8 cellular contexts compared by ENCODE assay signal in genomic region chr5:133977161-133977787, GRCh38. TPM values are rescaled to one million over a fixed set of nuclear protein-coding genes. Genes with fewer than 3 reads are reported as not detected.
A peak's percentile ranks its signal among the peaks of the same experiment; 100 is the strongest.
DNase-seq lines count a peak whose midpoint lies in the region; ATAC-seq, FAIRE-seq and TF ChIP-seq lines count a peak whose summit lies in the region.

No MANE protein-coding gene starts in this region.

- H3K9me3 ChIP-seq in GM23248 (ENCODE audit: low read depth) (no peaks in the 10 kb centered on the region), SJCRH30 (replicated peaks) (no peaks in the 10 kb centered on the region), keratinocyte (ENCODE audit: control insufficient read depth, low read depth, low read length) (no peaks in the 10 kb centered on the region)

- H3K9ac ChIP-seq in GM23248 (peak overlapping the region; percentile 71), keratinocyte (ENCODE audit: control insufficient read depth, extremely low read depth, insufficient read depth, low read length) (peak overlapping the region; percentile 16)

- H3K4me1 ChIP-seq in GM23248 (ENCODE audit: insufficient read depth) (peaks cover 21% of the 10 kb centered on the region), SJCRH30 (peaks cover 24% of the 10 kb centered on the region), keratinocyte (ENCODE audit: control insufficient read depth, extremely low read depth, insufficient read depth, low read length) (no peaks in the 10 kb centered on the region)

- DNase-seq in GM06990 (ENCODE audit: extremely low read depth, insufficient read length) (peak; percentile 30), GM23248 (no peak), SJCRH30 (peak; percentile 34 to 64), keratinocyte (ENCODE audit: low read depth, low spot score) (no peak), amygdala (lab: John Stamatoyannopoulos, UW) (no peak), DMS153 treated with DMSO at 0.1 percent for 48 hours (lab: John Stamatoyannopoulos, UW; ENCODE audit: unreplicated experiment) (no peak)

- peaks cover 82% of the 10 kb centered on the region for H3K79me2 ChIP-seq in GM23248 (ENCODE audit: insufficient read depth)
- peaks cover 28% of the 10 kb centered on the region for H3K79me2 ChIP-seq in keratinocyte (ENCODE audit: control insufficient read depth, insufficient read depth, low read length)

- H3K36me3 ChIP-seq in GM06990 (ENCODE audit: control insufficient read depth, insufficient read depth, low read length) (peaks cover 16% of the 10 kb centered on the region), GM23248 (ENCODE audit: low read depth) (peaks cover 61% of the 10 kb centered on the region), SJCRH30 (peaks cover 75% of the 10 kb centered on the region), keratinocyte (ENCODE audit: control insufficient read depth in 2 of 2, extremely low read depth in 1 of 2, insufficient read depth in 2 of 2, low read length in 2 of 2) (peaks cover 39 to 42% of the 10 kb centered on the region in 2 experiments)

- peaks cover 28% of the 10 kb centered on the region for H3F3A ChIP-seq in GM23248 (ENCODE audit: insufficient read depth)

- no peak overlapping the region for H2AFZ ChIP-seq in GM23248
- no peak overlapping the region for H2AFZ ChIP-seq in keratinocyte (ENCODE audit: control insufficient read depth, low read length)

- dilution Hi-C loops in keratinocyte (cut with MboI; ENCODE audit: extremely low pct_ligation_motif_present, low sequenced_read_pairs) = no loop called here

- no peak for ATAC-seq in HG03460 (IDR thresholded peaks at IDR 0.05; ENCODE audit: unreplicated experiment)
- ATAC-seq in HG02973 (IDR thresholded peaks at IDR 0.05; ENCODE audit: unreplicated experiment) = no peak

- H3K27me3 ChIP-seq in GM06990 (replicated peaks; ENCODE audit: control insufficient read depth, insufficient read depth, low read length) = no peaks in the 10 kb centered on the region
- H3K27me3 ChIP-seq in GM23248 (replicated peaks; ENCODE audit: insufficient read depth) = no peaks in the 10 kb centered on the region
- no peaks in the 10 kb centered on the region for H3K27me3 ChIP-seq in SJCRH30
- H3K27me3 ChIP-seq in keratinocyte (ENCODE audit: control insufficient read depth, extremely low read depth, insufficient read depth, low read length) = no peaks in the 10 kb centered on the region

- H3K27ac ChIP-seq in GM23248 (peak overlapping the region; percentile 84), SJCRH30 (peak overlapping the region; percentile 33; the same call in 1 of the 2 replicates), keratinocyte (ENCODE audit: control insufficient read depth, insufficient read depth, low read length) (peak overlapping the region; percentile 54)

- H4K20me1 ChIP-seq in GM23248 (ENCODE audit: insufficient read depth) (peaks cover 3% of the 10 kb centered on the region; the same call in 1 of the 2 replicates), keratinocyte (ENCODE audit: control insufficient read depth, extremely low read depth, insufficient read depth, low read length) (peaks cover 13% of the 10 kb centered on the region)

- no peaks in the 10 kb centered on the region for H3K9me2 ChIP-seq in GM23248 (ENCODE audit: insufficient read depth)

- no peak for FAIRE-seq in keratinocyte (lab: Jason Lieb, UNC)

- no peak for TF ChIP-seq CTCF in GM06990 (IDR thresholded peaks at IDR 0.05; ENCODE audit: insufficient read depth, low read length, poor library complexity, severe bottlenecking)
- TF ChIP-seq CTCF in keratinocyte (optimal IDR thresholded peaks at IDR 0.05 in 1 of 3, IDR thresholded peaks at IDR 0.05 in 1 of 3, conservative IDR thresholded peaks at IDR 0.05 in 1 of 3; ENCODE audit: extremely low read depth in 1 of 3, insufficient read depth in 2 of 3, low read length in 3 of 3) = no peak

- in situ Hi-C loops in GM23248 (cut with MboI) = no loop called here

- H3K9me1 ChIP-seq in keratinocyte (ENCODE audit: control insufficient read depth, extremely low read depth, insufficient read depth, low read length) = no peaks in the 10 kb centered on the region

- H3K4me3 ChIP-seq in GM06990 (replicated peaks; ENCODE audit: low read depth, low read length) = no peak overlapping the region
- no peak overlapping the region for H3K4me3 ChIP-seq in GM23248
- no peak overlapping the region for H3K4me3 ChIP-seq in SJCRH30
- H3K4me3 ChIP-seq in keratinocyte (ENCODE audit: control insufficient read depth in 2 of 3, extremely low read depth in 1 of 3, insufficient read depth in 2 of 3, low read depth in 1 of 3, low read length in 3 of 3) = no peak overlapping the region

- H3K4me2 ChIP-seq in GM23248 (ENCODE audit: unreplicated experiment) (peak overlapping the region; percentile 36), keratinocyte (ENCODE audit: control insufficient read depth, extremely low read depth, insufficient read depth, low read depth, low read length) (no peak overlapping the region)

- WGBS in GM23248 (ENCODE audit: low coverage in 1 of 2, low lambda C conversion rate in 2 of 2, missing lambda C conversion rate in 2 of 2), 2 experiments = 87 to 88% methylated on average over 5 of the region's 5 CpGs

RNA-seq across cellular contexts. Expression of gene C5orf15, which starts 8.8 kb away (rescaled TPM):
- 126 and 128 TPM in 2 replicates for total RNA-seq in GM23248 (2014; rRNA removed; shearing (Covaris generic))
- polyA plus RNA-seq in GM23248 (2016; fragmentation: Nextera tagmentation; extraction: Ambion mirVana) (121 and 122 TPM in 2 replicates), keratinocyte (62.7 to 86.9 TPM (median 72.0 TPM) in 3 replicates)
- 78.3 and 82.3 TPM in 2 replicates for total RNA-seq in SJCRH30 (2014; rRNA removed; shearing (Covaris generic))
- 13.4 TPM for polyA plus RNA-seq in keratinocyte (2011; ENCODE audit: low read depth)
- 31.6 and 45.0 TPM in 2 replicates for polyA plus RNA-seq in keratinocyte (2011; cell fraction: cytosol; rRNA removed)
- 118 and 131 TPM in 2 replicates for polyA plus RNA-seq in keratinocyte (2011; cell fraction: nucleus; rRNA removed)
- polyA plus RNA-seq in keratinocyte (2012; ENCODE audit: low replicate concordance) = 21.7 and 43.0 TPM in 2 replicates
- polyA minus RNA-seq in keratinocyte = 19.2 to 41.8 TPM (median 38.2 TPM) in 3 replicates
- 62.9 TPM for polyA minus RNA-seq in keratinocyte (2011; cell fraction: cytosol; rRNA and poly(A)+ RNA removed)
- 34.4 and 67.2 TPM in 2 replicates for polyA minus RNA-seq in keratinocyte (2011; cell fraction: nucleus; rRNA and poly(A)+ RNA removed)

RNA-seq across cellular contexts. Expression of gene VDAC1, which starts 27.5 kb away (rescaled TPM):
- 329 and 332 TPM in 2 replicates for total RNA-seq in GM23248 (2014; rRNA removed; shearing (Covaris generic))
- polyA plus RNA-seq in GM23248 (2016; fragmentation: Nextera tagmentation; extraction: Ambion mirVana) = 318 and 337 TPM in 2 replicates
- total RNA-seq in SJCRH30 (2014; rRNA removed; shearing (Covaris generic)) = 324 and 340 TPM in 2 replicates
- polyA plus RNA-seq in keratinocyte = 160 to 305 TPM (median 300 TPM) in 3 replicates
- 758 TPM for polyA plus RNA-seq in keratinocyte (2011; ENCODE audit: low read depth)
- 354 and 468 TPM in 2 replicates for polyA plus RNA-seq in keratinocyte (2011; cell fraction: cytosol; rRNA removed)
- polyA plus RNA-seq in keratinocyte (2011; cell fraction: nucleus; rRNA removed) = 165 and 204 TPM in 2 replicates
- 242 and 350 TPM in 2 replicates for polyA plus RNA-seq in keratinocyte (2012; ENCODE audit: low replicate concordance)
- 141 to 265 TPM (median 143 TPM) in 3 replicates for polyA minus RNA-seq in keratinocyte
- 178 TPM for polyA minus RNA-seq in keratinocyte (2011; cell fraction: cytosol; rRNA and poly(A)+ RNA removed)
- polyA minus RNA-seq in keratinocyte (2011; cell fraction: nucleus; rRNA and poly(A)+ RNA removed) = 44.3 and 78.7 TPM in 2 replicates

Comparison
In these comparisons a context has a peak if more than half of its experiments do, and no peak if none do; other contexts are left out.
1. DNase-seq: peak in GM06990 (single experiment) and SJCRH30 (2 of 2); none in GM23248 (single experiment), keratinocyte (single experiment), amygdala (0 of 56) and DMS153 treated with DMSO at 0.1 percent for 48 hours (single experiment).
2. H3K27ac ChIP-seq: peak in every context shown above with its lines; median percentile 84 in GM23248; 54 in keratinocyte; 33 in SJCRH30.